Comparison of ENCODE assay signal across 17 cellular contexts in genomic region chr16:2082983-2083364, GRCh38. TPM values are rescaled to one million over a fixed set of nuclear protein-coding genes. Genes with fewer than 3 reads are reported as not detected.
A peak's percentile ranks its signal among the peaks of the same experiment; 100 is the strongest.
DNase-seq lines count a peak whose midpoint lies in the region; ATAC-seq, FAIRE-seq and TF ChIP-seq lines count a peak whose summit lies in the region.
"Had no signal": no experiment of that assay in that cellular context is flagged by ENCODE, and none has a peak within 500 bp of the region (broad histone marks: within the 10 kb centered on the region; RNA-seq: fewer than 3 reads in every experiment).

No MANE protein-coding gene starts in this region.

- H3K27ac ChIP-seq in heart right ventricle = peak overlapping the region in 6 of 10 donors; percentile 12 to 64 (median 50)
- H3K27ac ChIP-seq in right cardiac atrium (ENCODE audit: low read length) = no peak overlapping the region
- peak overlapping the region; percentile 54 for H3K27ac ChIP-seq in lower lobe of right lung
- H3K27ac ChIP-seq in transverse colon = peak overlapping the region in 3 of 4 donors; percentile 31 to 60 (median 58)
- H3K27ac ChIP-seq: left lung had no signal

- DNase-seq in heart right ventricle = peak in 1 of 2 donors; percentile 45
- DNase-seq in right cardiac atrium = no peak
- no peak for DNase-seq in activated CD8-positive, alpha-beta T cell treated with anti-CD3 and anti-CD28 coated beads, Interleukin-2, amount 10 ng/mL, durations not matched to agents 7 days and 5 days
- DNase-seq in lower lobe of right lung = no peak
- DNase-seq in transverse colon = no peak
- no peak for DNase-seq in DMS153 (lab: John Stamatoyannopoulos, UW)
- DNase-seq in RCC 7860 (ENCODE audit: low spot score) = no peak
- no peak for DNase-seq in omental fat pad (ENCODE audit: low spot score)
- DNase-seq: activated effector memory CD4-positive, alpha-beta T cell treated with Interleukin-2 at 50 U/mL for 16 hours; immature natural killer cell; left lung; NCI-H1417 treated with DMSO at 0.1 percent for 48 hours; stimulated activated CD4-positive, alpha-beta T cell treated with anti-CD3 and anti-CD28 coated beads, Interleukin-12 subunit alpha, Interleukin-12 subunit beta, amount 100 ng/mL, for 4 hours had no signal

- H3K9me3 Mint-ChIP-seq in activated CD8-positive, alpha-beta T cell treated with anti-CD3 and anti-CD28 coated beads, Interleukin-2, amount 10 ng/mL, durations not matched to agents 7 days and 5 days (ENCODE audit: insufficient read depth) = no peaks in the 10 kb centered on the region
- H3K9me3 Mint-ChIP-seq: immature natural killer cell; T-helper 2 cell treated with Interferon-gamma antibody and Interleukin-4, amounts not matched to agents 5 μg/mL and 100 μg/mL, for 36 hours had no signal

- CTCF ChIA-PET in activated CD8-positive, alpha-beta T cell treated with anti-CD3 and anti-CD28 coated beads, Interleukin-2, amount 10 ng/mL, durations not matched to agents 7 days and 5 days (lab: Charles Lee) = interaction anchor here (1.2 kb wide), 1 partner anchor 58 kb away, joined by 3 read pairs; no protein-coding TSS in a partner anchor

- in situ Hi-C loops in transverse colon (cut with MboI; ENCODE audit: low pct_ligation_motif_present in 1 of 4, low pct_unique_long_range_greater_than_20kb in 1 of 4, low sequenced_read_pairs in 3 of 4) = no loop called here

- TF ChIP-seq CTCF in heart right ventricle (IDR thresholded peaks at IDR 0.05) (no peak), lower lobe of right lung (IDR thresholded peaks at IDR 0.05) (no peak), transverse colon (IDR thresholded peaks at IDR 0.05) (no peak), omental fat pad (IDR thresholded peaks at IDR 0.05) (no peak)

- no peak overlapping the region for H3K4me3 ChIP-seq in heart right ventricle
- H3K4me3 ChIP-seq in right cardiac atrium (ENCODE audit: low read length) = no peak overlapping the region
- no peak overlapping the region for H3K4me3 ChIP-seq in lower lobe of right lung
- H3K4me3 ChIP-seq in transverse colon = no peak overlapping the region
- H3K4me3 ChIP-seq: left lung, mucosa of descending colon had no signal

- H3K36me3 ChIP-seq in heart right ventricle (peaks cover 0 to 100% (median 69%) of the 10 kb centered on the region in 9 donors), lower lobe of right lung (peaks cover 99% of the 10 kb centered on the region), transverse colon (peaks cover 0 to 8% (median 4%) of the 10 kb centered on the region in 4 donors)

- H3K4me3 Mint-ChIP-seq in activated CD8-positive, alpha-beta T cell treated with anti-CD3 and anti-CD28 coated beads, Interleukin-2, amount 10 ng/mL, durations not matched to agents 7 days and 5 days = no peak overlapping the region
- H3K4me3 Mint-ChIP-seq: immature natural killer cell; T-helper 2 cell treated with Interferon-gamma antibody and Interleukin-4, amounts not matched to agents 5 μg/mL and 100 μg/mL, for 36 hours had no signal

- peaks cover 5 to 33% (median 28%) of the 10 kb centered on the region in 9 donors for H3K4me1 ChIP-seq in heart right ventricle
- no peaks in the 10 kb centered on the region for H3K4me1 ChIP-seq in right cardiac atrium (ENCODE audit: control insufficient read depth, insufficient read depth, low read length)
- peaks cover 26% of the 10 kb centered on the region for H3K4me1 ChIP-seq in lower lobe of right lung
- peaks cover 0 to 19% (median 11%) of the 10 kb centered on the region in 4 donors for H3K4me1 ChIP-seq in transverse colon

- TF ChIP-seq EP300 in transverse colon (IDR thresholded peaks at IDR 0.05; ENCODE audit: low read depth) = no peak

- peak overlapping the region; percentile 34 for H3K27ac Mint-ChIP-seq in activated CD8-positive, alpha-beta T cell treated with anti-CD3 and anti-CD28 coated beads, Interleukin-2, amount 10 ng/mL, durations not matched to agents 7 days and 5 days
- H3K27ac Mint-ChIP-seq: immature natural killer cell; T-helper 2 cell treated with Interferon-gamma antibody and Interleukin-4, amounts not matched to agents 5 μg/mL and 100 μg/mL, for 36 hours had no signal

- 64 to 75% methylated on average over 16 of the region's 16 CpGs for WGBS in heart right ventricle, 2 donors
- 62% methylated on average over 16 of the region's 16 CpGs for WGBS in right cardiac atrium
- 70% methylated on average over 16 of the region's 16 CpGs; no CpG with 5 or more reads in 1 of the 2 donors for WGBS in transverse colon (ENCODE audit: low coverage in 1 of 2), 2 donors

- peak; percentile 3 to 31 (median 8) for ATAC-seq in heart right ventricle
- ATAC-seq in right cardiac atrium = no peak
- ATAC-seq in activated CD8-positive, alpha-beta T cell treated with anti-CD3 and anti-CD28 coated beads, Interleukin-2, amount 10 ng/mL, durations not matched to agents 7 days and 5 days = no peak
- ATAC-seq in lower lobe of right lung = no peak
- ATAC-seq in omental fat pad (ENCODE audit: low FRiP score) = no peak

- no peaks in the 10 kb centered on the region for H3K9me3 ChIP-seq in heart right ventricle
- no peaks in the 10 kb centered on the region for H3K9me3 ChIP-seq in right cardiac atrium (ENCODE audit: control insufficient read depth, low read length)
- no peaks in the 10 kb centered on the region for H3K9me3 ChIP-seq in lower lobe of right lung
- no peaks in the 10 kb centered on the region for H3K9me3 ChIP-seq in transverse colon
- H3K9me3 ChIP-seq: left lung, mucosa of descending colon had no signal

- no peaks in the 10 kb centered on the region for H3K27me3 ChIP-seq in heart right ventricle
- H3K27me3 ChIP-seq in right cardiac atrium (ENCODE audit: control insufficient read depth, insufficient read depth) = no peaks in the 10 kb centered on the region
- H3K27me3 ChIP-seq in lower lobe of right lung (ENCODE audit: low read depth) = no peaks in the 10 kb centered on the region
- no peaks in the 10 kb centered on the region for H3K27me3 ChIP-seq in transverse colon
- H3K27me3 ChIP-seq: left lung had no signal

- H3K27me3 Mint-ChIP-seq in activated CD8-positive, alpha-beta T cell treated with anti-CD3 and anti-CD28 coated beads, Interleukin-2, amount 10 ng/mL, durations not matched to agents 7 days and 5 days (ENCODE audit: low read depth) = no peaks in the 10 kb centered on the region

- no peak for FAIRE-seq in RCC 7860 (lab: Jason Lieb, UNC)
- FAIRE-seq: endometrium, urothelium cell line had no signal

- H3K36me3 Mint-ChIP-seq in activated CD8-positive, alpha-beta T cell treated with anti-CD3 and anti-CD28 coated beads, Interleukin-2, amount 10 ng/mL, durations not matched to agents 7 days and 5 days (ENCODE audit: low read depth) = peaks cover 6% of the 10 kb centered on the region
- H3K36me3 Mint-ChIP-seq: immature natural killer cell had no signal

- intact Hi-C loops in heart right ventricle (cut with DNase I) (loop anchor here in 2 of 10 donors (2.0 to 10.0 kb wide), 3 partner anchors 32 to 62 kb away; partner anchors contain the start of genes NHERF2 (in 1 of the 2) and RAB26 (in 1 of the 2)), right cardiac atrium (cut with DNase I) (no loop called here), lower lobe of right lung (cut with DNase I) (no loop called here), transverse colon (cut with DNase I; ENCODE audit: low total_unique reads) (no loop called here)

- TF ChIP-seq POLR2A in transverse colon (IDR thresholded peaks at IDR 0.05) = no peak

- POLR2A ChIA-PET in activated CD8-positive, alpha-beta T cell treated with anti-CD3 and anti-CD28 coated beads, Interleukin-2, amount 10 ng/mL, durations not matched to agents 7 days and 5 days (lab: Charles Lee) = no interaction called here

- no peaks in the 10 kb centered on the region for H3K4me1 Mint-ChIP-seq in activated CD8-positive, alpha-beta T cell treated with anti-CD3 and anti-CD28 coated beads, Interleukin-2, amount 10 ng/mL, durations not matched to agents 7 days and 5 days (ENCODE audit: low read depth)
- H3K4me1 Mint-ChIP-seq: immature natural killer cell had no signal

RNA-seq across cellular contexts. Expression of gene TSC2, which starts 35.2 kb away (rescaled TPM):
- total RNA-seq in heart right ventricle (10 to 100 TPM; 54.7 to 87.0 (median 71.5) TPM), right cardiac atrium (10 to 100 TPM; 67.3 to 72.4 (median 69.4) TPM), lower lobe of right lung (123 TPM), transverse colon (100 to 1,000 TPM in 2 of 4 donors, 10 to 100 TPM in 2; 88.3 to 206 (median 127) TPM), omental fat pad (10 to 100 TPM; 30.0 to 59.4 (median 35.9) TPM)
- polyA plus RNA-seq in heart right ventricle (10 to 100 TPM; 28.8 to 83.3 TPM), right cardiac atrium (34.7 TPM)
- 10 to 100 TPM; 87.9 to 97.4 TPM for total RNA-seq in activated CD8-positive, alpha-beta T cell treated with anti-CD3 and anti-CD28 coated beads, Interleukin-2, amount 10 ng/mL, durations not matched to agents 7 days and 5 days

RNA-seq across cellular contexts. Expression of gene NTHL1, which starts 35.3 kb away (rescaled TPM):
- total RNA-seq in heart right ventricle (10 to 100 TPM in 8 of 10 donors, 1 to 10 TPM in 2; 9.8 to 24.9 (median 12.3) TPM), right cardiac atrium (10 to 100 TPM in 3 of 4 donors, 1 to 10 TPM in 1; 4.3 to 14.0 (median 12.5) TPM), lower lobe of right lung (24.3 TPM), transverse colon (10 to 100 TPM; 12.7 to 32.9 (median 23.2) TPM), omental fat pad (10 to 100 TPM in 3 of 4 donors, 1 to 10 TPM in 1; 7.1 to 18.1 (median 10.9) TPM)
- polyA plus RNA-seq in heart right ventricle (10 to 100 TPM; 16.1 to 51.9 TPM), right cardiac atrium (21.3 TPM)
- 10 to 100 TPM; 29.9 to 35.3 TPM for total RNA-seq in activated CD8-positive, alpha-beta T cell treated with anti-CD3 and anti-CD28 coated beads, Interleukin-2, amount 10 ng/mL, durations not matched to agents 7 days and 5 days

RNA-seq across cellular contexts. Expression of gene PKD1, which starts 52.7 kb away (rescaled TPM):
- total RNA-seq in heart right ventricle (100 to 1,000 TPM in 6 of 10 donors, 10 to 100 TPM in 4; 79.3 to 122 (median 104) TPM), right cardiac atrium (100 to 1,000 TPM in 2 of 4 donors, 10 to 100 TPM in 2; 95.9 to 111 (median 99.1) TPM), lower lobe of right lung (81.6 TPM), transverse colon (1,000 to 10,000 TPM in 1 of 4 donors, 100 to 1,000 TPM in 3; 131 to 1,015 (median 289) TPM), omental fat pad (100 to 1,000 TPM in 2 of 4 donors, 10 to 100 TPM in 2; 86.4 to 214 (median 121) TPM)
- polyA plus RNA-seq in heart right ventricle (100 to 1,000 TPM in 1 of 2 donors, 10 to 100 TPM in 1; 76.7 to 114 TPM), right cardiac atrium (98.4 TPM)
- total RNA-seq in activated CD8-positive, alpha-beta T cell treated with anti-CD3 and anti-CD28 coated beads, Interleukin-2, amount 10 ng/mL, durations not matched to agents 7 days and 5 days = 10 to 100 TPM; 66.0 to 76.6 TPM

RNA-seq across cellular contexts. Expression of gene NHERF2, which starts 56.3 kb away (rescaled TPM):
- 100 to 1,000 TPM in 9 of 10 donors, 10 to 100 TPM in 1; 94.3 to 429 (median 146) TPM for total RNA-seq in heart right ventricle
- polyA plus RNA-seq in heart right ventricle = 100 to 1,000 TPM; 314 to 640 TPM
- 100 to 1,000 TPM; 131 to 257 (median 158) TPM for total RNA-seq in right cardiac atrium
- 228 TPM for polyA plus RNA-seq in right cardiac atrium
- total RNA-seq in activated CD8-positive, alpha-beta T cell treated with anti-CD3 and anti-CD28 coated beads, Interleukin-2, amount 10 ng/mL, durations not matched to agents 7 days and 5 days = 1 to 10 TPM; 1.4 to 2.8 TPM
- total RNA-seq in lower lobe of right lung = 343 TPM
- 10 to 100 TPM in 3 of 4 donors, 1 to 10 TPM in 1; 3.7 to 61.9 (median 29.8) TPM for total RNA-seq in transverse colon
- total RNA-seq in omental fat pad = 100 to 1,000 TPM in 2 of 4 donors, 10 to 100 TPM in 2; 52.8 to 166 (median 84.9) TPM

Comparison
In these comparisons a context has a peak if more than half of its experiments do, and no peak if none do; other contexts are left out.
1. ATAC-seq: peak in heart right ventricle (8 of 8); none in right cardiac atrium (0 of 2), activated CD8-positive, alpha-beta T cell treated with anti-CD3 and anti-CD28 coated beads, Interleukin-2, amount 10 ng/mL, durations not matched to agents 7 days and 5 days (single experiment), lower lobe of right lung (0 of 2) and omental fat pad (single experiment).